ENCODE assay signal across 17 cellular contexts in the genomic region with DNA sequence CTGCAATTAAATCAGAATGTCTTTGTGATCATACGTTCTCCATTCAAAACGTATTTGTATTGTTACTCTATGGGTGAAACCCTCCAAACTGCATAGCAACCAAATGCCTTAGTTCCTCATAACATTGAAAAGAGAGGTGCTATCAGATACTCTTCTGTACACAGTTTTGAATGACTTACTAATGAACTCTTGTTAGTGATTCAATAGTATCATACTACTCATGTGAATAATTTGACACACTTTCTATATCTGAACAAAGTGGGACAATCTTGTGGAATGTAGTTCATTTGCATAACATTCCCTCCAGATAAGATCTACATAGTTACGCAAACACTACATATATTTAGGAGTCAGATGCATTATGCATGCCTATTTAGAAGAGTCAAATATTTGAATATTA.
"Had no signal": no experiment of that assay in that cellular context is flagged by ENCODE, and none has a peak within 500 bp of the region (broad histone marks: within the 10 kb centered on the region; RNA-seq: fewer than 3 reads in every experiment).

No MANE protein-coding gene starts in this region.

- DNase-seq: activated CD4-positive, alpha-beta T cell treated with anti-CD3 and anti-CD28 coated beads, Interleukin-2, amount 10 ng/mL, durations not matched to agents 7 days and 5 days; activated CD8-positive, alpha-beta memory T cell treated with anti-CD3 and anti-CD28 coated beads, Interleukin-2, amount 50 U/mL, for 48 hours; activated naive CD8-positive, alpha-beta T cell treated with anti-CD3 and anti-CD28 coated beads for 36 hours; activated T-cell treated with anti-CD3 and anti-CD28 coated beads, Interleukin-2, amount 50 U/mL, for 72 hours; amygdala; hypothalamus; left ventricle myocardium inferior; natural killer cell had no signal

- H3K27ac ChIP-seq: coronary artery, esophagus muscularis mucosa, left ventricle myocardium inferior, neutrophil, parathyroid adenoma, thoracic aorta had no signal

- H3K9me3 Mint-ChIP-seq: brain had no signal

- H3K36me3 Mint-ChIP-seq: activated naive CD8-positive, alpha-beta T cell treated with anti-CD3 and anti-CD28 coated beads for 36 hours; brain; memory B cell; stimulated activated effector memory CD8-positive, alpha-beta T cell treated with anti-CD3 and anti-CD28 coated beads, Interleukin-12 subunit alpha, Interleukin-12 subunit beta, amount 100 ng/mL, for 72 hours had no signal

- H3K4me1 ChIP-seq: esophagus muscularis mucosa, left ventricle myocardium inferior, parathyroid adenoma had no signal

- H3K4me1 Mint-ChIP-seq: activated CD4-positive, alpha-beta T cell treated with anti-CD3 and anti-CD28 coated beads, Interleukin-2, amount 10 ng/mL, durations not matched to agents 7 days and 5 days; activated naive CD8-positive, alpha-beta T cell treated with anti-CD3 and anti-CD28 coated beads for 36 hours; brain; central memory CD8-positive, alpha-beta T cell; memory B cell; natural killer cell; stimulated activated effector memory CD8-positive, alpha-beta T cell treated with anti-CD3 and anti-CD28 coated beads, Interleukin-12 subunit alpha, Interleukin-12 subunit beta, amount 100 ng/mL, for 72 hours had no signal

- H3K36me3 ChIP-seq: esophagus muscularis mucosa, left ventricle myocardium inferior, neutrophil, thoracic aorta had no signal

- H3K9me3 ChIP-seq: esophagus muscularis mucosa, left ventricle myocardium inferior, neutrophil, thoracic aorta had no signal

- H3K4me3 Mint-ChIP-seq: activated CD4-positive, alpha-beta T cell treated with anti-CD3 and anti-CD28 coated beads, Interleukin-2, amount 10 ng/mL, durations not matched to agents 7 days and 5 days; activated naive CD8-positive, alpha-beta T cell treated with anti-CD3 and anti-CD28 coated beads for 36 hours; activated T-cell treated with anti-CD3 and anti-CD28 coated beads, Interleukin-2, amount 50 U/mL, for 72 hours; brain; central memory CD8-positive, alpha-beta T cell; memory B cell; natural killer cell; stimulated activated effector memory CD8-positive, alpha-beta T cell treated with anti-CD3 and anti-CD28 coated beads, Interleukin-12 subunit alpha, Interleukin-12 subunit beta, amount 100 ng/mL, for 72 hours had no signal

- H3K27me3 Mint-ChIP-seq: activated CD4-positive, alpha-beta T cell treated with anti-CD3 and anti-CD28 coated beads, Interleukin-2, amount 10 ng/mL, durations not matched to agents 7 days and 5 days; activated naive CD8-positive, alpha-beta T cell treated with anti-CD3 and anti-CD28 coated beads for 36 hours; central memory CD8-positive, alpha-beta T cell; memory B cell had no signal

- H3K27ac Mint-ChIP-seq: activated CD4-positive, alpha-beta T cell treated with anti-CD3 and anti-CD28 coated beads, Interleukin-2, amount 10 ng/mL, durations not matched to agents 7 days and 5 days; activated naive CD8-positive, alpha-beta T cell treated with anti-CD3 and anti-CD28 coated beads for 36 hours; activated T-cell treated with anti-CD3 and anti-CD28 coated beads, Interleukin-2, amount 50 U/mL, for 72 hours; brain; memory B cell; natural killer cell; stimulated activated effector memory CD8-positive, alpha-beta T cell treated with anti-CD3 and anti-CD28 coated beads, Interleukin-12 subunit alpha, Interleukin-12 subunit beta, amount 100 ng/mL, for 72 hours had no signal

- H3K4me3 ChIP-seq: coronary artery, esophagus muscularis mucosa, left ventricle myocardium inferior, thoracic aorta had no signal

- H3K27me3 ChIP-seq: esophagus muscularis mucosa, neutrophil had no signal

- ATAC-seq: activated T-cell treated with anti-CD3 and anti-CD28 coated beads, Interleukin-2, amount 50 U/mL, for 72 hours; natural killer cell; stimulated activated effector memory CD8-positive, alpha-beta T cell treated with anti-CD3 and anti-CD28 coated beads, Interleukin-12 subunit alpha, Interleukin-12 subunit beta, amount 100 ng/mL, for 72 hours had no signal
